1 cellular context compared by ENCODE assay signal in the genomic region with DNA sequence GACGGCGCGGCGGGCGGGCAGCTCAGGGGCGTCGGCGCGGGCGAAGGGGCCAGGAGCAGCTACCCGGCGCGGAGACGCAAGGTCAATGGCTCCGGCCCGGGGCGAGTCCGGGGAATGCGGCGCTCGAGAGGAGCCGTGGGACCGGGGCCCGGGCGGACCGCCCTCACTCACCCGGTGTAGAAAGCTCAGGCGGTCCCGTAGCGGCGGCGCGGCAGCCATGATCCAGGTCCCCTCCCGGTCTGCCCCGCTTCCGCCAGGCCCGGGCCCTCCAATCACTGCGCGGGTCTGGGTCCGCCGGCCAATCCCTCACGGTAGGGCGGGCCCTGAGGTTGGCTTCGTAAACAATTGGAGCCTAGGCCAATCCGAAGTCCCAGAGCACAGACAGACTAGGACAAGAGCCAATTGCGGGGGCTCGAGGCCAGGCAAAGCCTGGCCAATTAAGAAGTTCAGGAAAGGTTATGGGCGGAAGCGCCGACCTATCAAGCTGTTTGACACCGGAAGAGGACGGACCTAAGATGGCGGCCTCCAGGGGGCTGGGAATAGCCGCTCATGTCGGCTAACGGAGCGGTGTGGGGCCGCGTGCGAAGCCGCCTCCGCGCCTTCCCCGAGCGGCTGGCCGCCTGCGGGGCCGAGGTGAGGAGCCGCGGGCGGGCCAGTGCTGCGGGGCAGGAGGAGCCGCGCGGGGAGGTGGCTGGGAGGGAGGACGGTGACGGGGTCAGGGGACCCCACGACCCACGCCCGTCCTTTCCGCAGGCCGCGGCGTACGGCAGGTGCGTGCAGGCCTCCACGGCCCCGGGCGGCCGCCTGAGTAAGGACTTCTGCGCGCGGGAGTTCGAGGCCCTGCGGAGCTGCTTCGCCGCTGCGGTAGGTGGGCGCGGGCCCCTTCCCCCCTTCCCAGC.
TF ChIP-seq lines count a peak whose summit lies in the region.

A gene with protein sequence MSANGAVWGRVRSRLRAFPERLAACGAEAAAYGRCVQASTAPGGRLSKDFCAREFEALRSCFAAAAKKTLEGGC (plus strand): TSS at position 504 of the 899 bp plus-strand sequence. CDS start 46 bp downstream, at position 550.
A gene with protein sequence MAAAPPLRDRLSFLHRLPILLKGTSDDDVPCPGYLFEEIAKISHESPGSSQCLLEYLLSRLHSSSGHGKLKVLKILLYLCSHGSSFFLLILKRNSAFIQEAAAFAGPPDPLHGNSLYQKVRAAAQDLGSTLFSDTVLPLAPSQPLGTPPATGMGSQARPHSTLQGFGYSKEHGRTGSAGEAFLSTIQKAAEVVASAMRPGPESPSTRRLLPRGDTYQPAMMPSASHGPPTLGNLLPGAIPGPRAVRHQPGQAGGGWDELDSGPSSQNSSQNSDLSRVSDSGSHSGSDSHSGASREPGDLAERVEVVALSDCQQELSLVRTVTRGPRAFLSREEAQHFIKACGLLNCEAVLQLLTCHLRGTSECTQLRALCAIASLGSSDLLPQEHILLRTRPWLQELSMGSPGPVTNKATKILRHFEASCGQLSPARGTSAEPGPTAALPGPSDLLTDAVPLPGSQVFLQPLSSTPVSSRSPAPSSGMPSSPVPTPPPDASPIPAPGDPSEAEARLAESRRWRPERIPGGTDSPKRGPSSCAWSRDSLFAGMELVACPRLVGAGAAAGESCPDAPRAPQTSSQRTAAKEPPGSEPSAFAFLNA (minus strand): TSS at position 241 of the 899 bp plus-strand sequence. CDS start 22 bp downstream, at position 219.

TF ChIP-seq in GM12878, 131 proteins besides CTCF, POLR2A, EP300 and RAD21 (continued from another document and continues in another):
- TF ChIP-seq, protein P1, sequence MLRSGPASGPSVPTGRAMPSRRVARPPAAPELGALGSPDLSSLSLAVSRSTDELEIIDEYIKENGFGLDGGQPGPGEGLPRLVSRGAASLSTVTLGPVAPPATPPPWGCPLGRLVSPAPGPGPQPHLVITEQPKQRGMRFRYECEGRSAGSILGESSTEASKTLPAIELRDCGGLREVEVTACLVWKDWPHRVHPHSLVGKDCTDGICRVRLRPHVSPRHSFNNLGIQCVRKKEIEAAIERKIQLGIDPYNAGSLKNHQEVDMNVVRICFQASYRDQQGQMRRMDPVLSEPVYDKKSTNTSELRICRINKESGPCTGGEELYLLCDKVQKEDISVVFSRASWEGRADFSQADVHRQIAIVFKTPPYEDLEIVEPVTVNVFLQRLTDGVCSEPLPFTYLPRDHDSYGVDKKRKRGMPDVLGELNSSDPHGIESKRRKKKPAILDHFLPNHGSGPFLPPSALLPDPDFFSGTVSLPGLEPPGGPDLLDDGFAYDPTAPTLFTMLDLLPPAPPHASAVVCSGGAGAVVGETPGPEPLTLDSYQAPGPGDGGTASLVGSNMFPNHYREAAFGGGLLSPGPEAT (IDR thresholded peaks at IDR 0.05; ENCODE audit: low read depth) = peak; percentile 66
- TF ChIP-seq, protein P2, sequence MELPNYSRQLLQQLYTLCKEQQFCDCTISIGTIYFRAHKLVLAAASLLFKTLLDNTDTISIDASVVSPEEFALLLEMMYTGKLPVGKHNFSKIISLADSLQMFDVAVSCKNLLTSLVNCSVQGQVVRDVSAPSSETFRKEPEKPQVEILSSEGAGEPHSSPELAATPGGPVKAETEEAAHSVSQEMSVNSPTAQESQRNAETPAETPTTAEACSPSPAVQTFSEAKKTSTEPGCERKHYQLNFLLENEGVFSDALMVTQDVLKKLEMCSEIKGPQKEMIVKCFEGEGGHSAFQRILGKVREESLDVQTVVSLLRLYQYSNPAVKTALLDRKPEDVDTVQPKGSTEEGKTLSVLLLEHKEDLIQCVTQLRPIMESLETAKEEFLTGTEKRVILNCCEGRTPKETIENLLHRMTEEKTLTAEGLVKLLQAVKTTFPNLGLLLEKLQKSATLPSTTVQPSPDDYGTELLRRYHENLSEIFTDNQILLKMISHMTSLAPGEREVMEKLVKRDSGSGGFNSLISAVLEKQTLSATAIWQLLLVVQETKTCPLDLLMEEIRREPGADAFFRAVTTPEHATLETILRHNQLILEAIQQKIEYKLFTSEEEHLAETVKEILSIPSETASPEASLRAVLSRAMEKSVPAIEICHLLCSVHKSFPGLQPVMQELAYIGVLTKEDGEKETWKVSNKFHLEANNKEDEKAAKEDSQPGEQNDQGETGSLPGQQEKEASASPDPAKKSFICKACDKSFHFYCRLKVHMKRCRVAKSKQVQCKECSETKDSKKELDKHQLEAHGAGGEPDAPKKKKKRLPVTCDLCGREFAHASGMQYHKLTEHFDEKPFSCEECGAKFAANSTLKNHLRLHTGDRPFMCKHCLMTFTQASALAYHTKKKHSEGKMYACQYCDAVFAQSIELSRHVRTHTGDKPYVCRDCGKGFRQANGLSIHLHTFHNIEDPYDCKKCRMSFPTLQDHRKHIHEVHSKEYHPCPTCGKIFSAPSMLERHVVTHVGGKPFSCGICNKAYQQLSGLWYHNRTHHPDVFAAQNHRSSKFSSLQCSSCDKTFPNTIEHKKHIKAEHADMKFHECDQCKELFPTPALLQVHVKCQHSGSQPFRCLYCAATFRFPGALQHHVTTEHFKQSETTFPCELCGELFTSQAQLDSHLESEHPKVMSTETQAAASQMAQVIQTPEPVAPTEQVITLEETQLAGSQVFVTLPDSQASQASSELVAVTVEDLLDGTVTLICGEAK (IDR thresholded peaks at IDR 0.05; ENCODE audit: borderline replicate concordance) = peak; percentile 96
- TF ChIP-seq FOXM1 (IDR thresholded peaks at IDR 0.05; ENCODE audit: low read depth, low read length) (peak; percentile 74), NFXL1 (IDR thresholded peaks at IDR 0.05; ENCODE audit: borderline replicate concordance) (0 out of 2 replicates have a peak, but pooled peaks have one; percentile 26), EZH2 (IDR thresholded peaks at IDR 0.05; ENCODE audit: borderline replicate concordance, control insufficient read depth, low read depth, low read length) (no peak), TCF3 (IDR thresholded peaks at IDR 0.05; ENCODE audit: borderline replicate concordance, insufficient read depth, low read depth, low read length) (no peak), KAT2A (conservative IDR thresholded peaks at IDR 0.05; ENCODE audit: control insufficient read depth, low read depth, low read length) (no peak), GABPA (IDR thresholded peaks at IDR 0.05; ENCODE audit: low read depth) (peak; percentile 92), ZNF24 (IDR thresholded peaks at IDR 0.05) (no peak), TAF1 (IDR thresholded peaks at IDR 0.05; ENCODE audit: borderline replicate concordance, low read depth, low read length) (peak; percentile 55; the same call in 1 of the 2 replicates), SMARCA5 (IDR thresholded peaks at IDR 0.05) (0 out of 2 replicates have a peak, but pooled peaks have one; percentile 44), SP1 (IDR thresholded peaks at IDR 0.05; ENCODE audit: low read depth, low read length) (peak; percentile 100)
- TF ChIP-seq, protein P3, sequence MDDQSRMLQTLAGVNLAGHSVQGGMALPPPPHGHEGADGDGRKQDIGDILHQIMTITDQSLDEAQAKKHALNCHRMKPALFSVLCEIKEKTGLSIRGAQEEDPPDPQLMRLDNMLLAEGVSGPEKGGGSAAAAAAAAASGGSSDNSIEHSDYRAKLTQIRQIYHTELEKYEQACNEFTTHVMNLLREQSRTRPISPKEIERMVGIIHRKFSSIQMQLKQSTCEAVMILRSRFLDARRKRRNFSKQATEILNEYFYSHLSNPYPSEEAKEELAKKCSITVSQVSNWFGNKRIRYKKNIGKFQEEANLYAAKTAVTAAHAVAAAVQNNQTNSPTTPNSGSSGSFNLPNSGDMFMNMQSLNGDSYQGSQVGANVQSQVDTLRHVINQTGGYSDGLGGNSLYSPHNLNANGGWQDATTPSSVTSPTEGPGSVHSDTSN (IDR thresholded peaks at IDR 0.05; ENCODE audit: insufficient replicate concordance, low read depth, low read length) = peak; percentile 100
- TF ChIP-seq, protein P4, sequence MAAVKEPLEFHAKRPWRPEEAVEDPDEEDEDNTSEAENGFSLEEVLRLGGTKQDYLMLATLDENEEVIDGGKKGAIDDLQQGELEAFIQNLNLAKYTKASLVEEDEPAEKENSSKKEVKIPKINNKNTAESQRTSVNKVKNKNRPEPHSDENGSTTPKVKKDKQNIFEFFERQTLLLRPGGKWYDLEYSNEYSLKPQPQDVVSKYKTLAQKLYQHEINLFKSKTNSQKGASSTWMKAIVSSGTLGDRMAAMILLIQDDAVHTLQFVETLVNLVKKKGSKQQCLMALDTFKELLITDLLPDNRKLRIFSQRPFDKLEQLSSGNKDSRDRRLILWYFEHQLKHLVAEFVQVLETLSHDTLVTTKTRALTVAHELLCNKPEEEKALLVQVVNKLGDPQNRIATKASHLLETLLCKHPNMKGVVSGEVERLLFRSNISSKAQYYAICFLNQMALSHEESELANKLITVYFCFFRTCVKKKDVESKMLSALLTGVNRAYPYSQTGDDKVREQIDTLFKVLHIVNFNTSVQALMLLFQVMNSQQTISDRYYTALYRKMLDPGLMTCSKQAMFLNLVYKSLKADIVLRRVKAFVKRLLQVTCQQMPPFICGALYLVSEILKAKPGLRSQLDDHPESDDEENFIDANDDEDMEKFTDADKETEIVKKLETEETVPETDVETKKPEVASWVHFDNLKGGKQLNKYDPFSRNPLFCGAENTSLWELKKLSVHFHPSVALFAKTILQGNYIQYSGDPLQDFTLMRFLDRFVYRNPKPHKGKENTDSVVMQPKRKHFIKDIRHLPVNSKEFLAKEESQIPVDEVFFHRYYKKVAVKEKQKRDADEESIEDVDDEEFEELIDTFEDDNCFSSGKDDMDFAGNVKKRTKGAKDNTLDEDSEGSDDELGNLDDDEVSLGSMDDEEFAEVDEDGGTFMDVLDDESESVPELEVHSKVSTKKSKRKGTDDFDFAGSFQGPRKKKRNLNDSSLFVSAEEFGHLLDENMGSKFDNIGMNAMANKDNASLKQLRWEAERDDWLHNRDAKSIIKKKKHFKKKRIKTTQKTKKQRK (IDR thresholded peaks at IDR 0.05; ENCODE audit: low read depth, low read length) = peak; percentile 96
- TF ChIP-seq, protein P5, sequence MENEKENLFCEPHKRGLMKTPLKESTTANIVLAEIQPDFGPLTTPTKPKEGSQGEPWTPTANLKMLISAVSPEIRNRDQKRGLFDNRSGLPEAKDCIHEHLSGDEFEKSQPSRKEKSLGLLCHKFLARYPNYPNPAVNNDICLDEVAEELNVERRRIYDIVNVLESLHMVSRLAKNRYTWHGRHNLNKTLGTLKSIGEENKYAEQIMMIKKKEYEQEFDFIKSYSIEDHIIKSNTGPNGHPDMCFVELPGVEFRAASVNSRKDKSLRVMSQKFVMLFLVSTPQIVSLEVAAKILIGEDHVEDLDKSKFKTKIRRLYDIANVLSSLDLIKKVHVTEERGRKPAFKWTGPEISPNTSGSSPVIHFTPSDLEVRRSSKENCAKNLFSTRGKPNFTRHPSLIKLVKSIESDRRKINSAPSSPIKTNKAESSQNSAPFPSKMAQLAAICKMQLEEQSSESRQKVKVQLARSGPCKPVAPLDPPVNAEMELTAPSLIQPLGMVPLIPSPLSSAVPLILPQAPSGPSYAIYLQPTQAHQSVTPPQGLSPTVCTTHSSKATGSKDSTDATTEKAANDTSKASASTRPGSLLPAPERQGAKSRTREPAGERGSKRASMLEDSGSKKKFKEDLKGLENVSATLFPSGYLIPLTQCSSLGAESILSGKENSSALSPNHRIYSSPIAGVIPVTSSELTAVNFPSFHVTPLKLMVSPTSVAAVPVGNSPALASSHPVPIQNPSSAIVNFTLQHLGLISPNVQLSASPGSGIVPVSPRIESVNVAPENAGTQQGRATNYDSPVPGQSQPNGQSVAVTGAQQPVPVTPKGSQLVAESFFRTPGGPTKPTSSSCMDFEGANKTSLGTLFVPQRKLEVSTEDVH (IDR thresholded peaks at IDR 0.05; ENCODE audit: low read depth, partially characterized antibody) = peak; percentile 79
- TF ChIP-seq, protein P6, sequence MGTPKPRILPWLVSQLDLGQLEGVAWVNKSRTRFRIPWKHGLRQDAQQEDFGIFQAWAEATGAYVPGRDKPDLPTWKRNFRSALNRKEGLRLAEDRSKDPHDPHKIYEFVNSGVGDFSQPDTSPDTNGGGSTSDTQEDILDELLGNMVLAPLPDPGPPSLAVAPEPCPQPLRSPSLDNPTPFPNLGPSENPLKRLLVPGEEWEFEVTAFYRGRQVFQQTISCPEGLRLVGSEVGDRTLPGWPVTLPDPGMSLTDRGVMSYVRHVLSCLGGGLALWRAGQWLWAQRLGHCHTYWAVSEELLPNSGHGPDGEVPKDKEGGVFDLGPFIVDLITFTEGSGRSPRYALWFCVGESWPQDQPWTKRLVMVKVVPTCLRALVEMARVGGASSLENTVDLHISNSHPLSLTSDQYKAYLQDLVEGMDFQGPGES (IDR thresholded peaks at IDR 0.05) = peak; percentile 100
- TF ChIP-seq, protein P7, sequence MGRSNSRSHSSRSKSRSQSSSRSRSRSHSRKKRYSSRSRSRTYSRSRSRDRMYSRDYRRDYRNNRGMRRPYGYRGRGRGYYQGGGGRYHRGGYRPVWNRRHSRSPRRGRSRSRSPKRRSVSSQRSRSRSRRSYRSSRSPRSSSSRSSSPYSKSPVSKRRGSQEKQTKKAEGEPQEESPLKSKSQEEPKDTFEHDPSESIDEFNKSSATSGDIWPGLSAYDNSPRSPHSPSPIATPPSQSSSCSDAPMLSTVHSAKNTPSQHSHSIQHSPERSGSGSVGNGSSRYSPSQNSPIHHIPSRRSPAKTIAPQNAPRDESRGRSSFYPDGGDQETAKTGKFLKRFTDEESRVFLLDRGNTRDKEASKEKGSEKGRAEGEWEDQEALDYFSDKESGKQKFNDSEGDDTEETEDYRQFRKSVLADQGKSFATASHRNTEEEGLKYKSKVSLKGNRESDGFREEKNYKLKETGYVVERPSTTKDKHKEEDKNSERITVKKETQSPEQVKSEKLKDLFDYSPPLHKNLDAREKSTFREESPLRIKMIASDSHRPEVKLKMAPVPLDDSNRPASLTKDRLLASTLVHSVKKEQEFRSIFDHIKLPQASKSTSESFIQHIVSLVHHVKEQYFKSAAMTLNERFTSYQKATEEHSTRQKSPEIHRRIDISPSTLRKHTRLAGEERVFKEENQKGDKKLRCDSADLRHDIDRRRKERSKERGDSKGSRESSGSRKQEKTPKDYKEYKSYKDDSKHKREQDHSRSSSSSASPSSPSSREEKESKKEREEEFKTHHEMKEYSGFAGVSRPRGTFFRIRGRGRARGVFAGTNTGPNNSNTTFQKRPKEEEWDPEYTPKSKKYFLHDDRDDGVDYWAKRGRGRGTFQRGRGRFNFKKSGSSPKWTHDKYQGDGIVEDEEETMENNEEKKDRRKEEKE (IDR thresholded peaks at IDR 0.05) = no peak
- TF ChIP-seq, protein P8, sequence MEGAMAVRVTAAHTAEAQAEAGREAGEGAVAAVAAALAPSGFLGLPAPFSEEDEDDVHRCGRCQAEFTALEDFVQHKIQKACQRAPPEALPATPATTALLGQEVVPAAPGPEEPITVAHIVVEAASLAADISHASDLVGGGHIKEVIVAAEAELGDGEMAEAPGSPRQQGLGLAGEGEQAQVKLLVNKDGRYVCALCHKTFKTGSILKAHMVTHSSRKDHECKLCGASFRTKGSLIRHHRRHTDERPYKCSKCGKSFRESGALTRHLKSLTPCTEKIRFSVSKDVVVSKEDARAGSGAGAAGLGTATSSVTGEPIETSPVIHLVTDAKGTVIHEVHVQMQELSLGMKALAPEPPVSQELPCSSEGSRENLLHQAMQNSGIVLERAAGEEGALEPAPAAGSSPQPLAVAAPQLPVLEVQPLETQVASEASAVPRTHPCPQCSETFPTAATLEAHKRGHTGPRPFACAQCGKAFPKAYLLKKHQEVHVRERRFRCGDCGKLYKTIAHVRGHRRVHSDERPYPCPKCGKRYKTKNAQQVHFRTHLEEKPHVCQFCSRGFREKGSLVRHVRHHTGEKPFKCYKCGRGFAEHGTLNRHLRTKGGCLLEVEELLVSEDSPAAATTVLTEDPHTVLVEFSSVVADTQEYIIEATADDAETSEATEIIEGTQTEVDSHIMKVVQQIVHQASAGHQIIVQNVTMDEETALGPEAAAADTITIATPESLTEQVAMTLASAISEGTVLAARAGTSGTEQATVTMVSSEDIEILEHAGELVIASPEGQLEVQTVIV (IDR thresholded peaks at IDR 0.05; ENCODE audit: borderline replicate concordance, partially characterized antibody) = peak; percentile 94
